ENCODE assay signal across 8 cellular contexts in the genomic region with DNA sequence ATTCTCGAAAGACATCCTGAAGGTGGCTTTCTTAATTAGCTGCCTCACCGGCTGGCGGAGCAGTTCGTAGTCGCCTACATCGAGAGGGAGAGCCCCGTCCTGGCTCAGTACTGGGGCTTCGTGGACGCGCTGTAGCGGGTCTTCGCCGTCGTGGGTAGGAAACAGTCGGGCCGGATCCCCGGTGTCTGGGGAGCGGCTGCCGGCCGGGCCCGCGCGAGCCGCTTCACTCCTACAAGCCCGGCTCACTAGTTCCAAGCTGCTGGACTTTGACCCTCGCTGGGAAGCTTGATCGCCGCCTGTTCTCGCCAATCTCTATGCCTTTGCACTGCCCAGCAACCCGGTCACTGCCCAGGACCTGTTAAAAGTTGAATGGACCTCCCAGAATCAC.
DNase-seq lines count a peak whose midpoint lies in the region; ATAC-seq and TF ChIP-seq lines count a peak whose summit lies in the region.

No MANE protein-coding gene starts in this region.

- H3K27ac ChIP-seq in caudate nucleus (ENCODE audit: low read depth, low read length) (peak overlapping the region; percentile 99), layer of hippocampus (ENCODE audit: low read depth, low read length) (peak overlapping the region; percentile 98)

- no peaks in the 10 kb centered on the region for H3K27me3 ChIP-seq in layer of hippocampus (ENCODE audit: control insufficient read depth, insufficient read depth, low read length)

- DNase-seq in AG09319 (ENCODE audit: extremely low read depth, low read depth), result peak; percentile 3
- DNase-seq in T-helper 22 cell (ENCODE audit: low read depth), result peak; percentile 18
- peak in 27 of 61 donors; percentile 0 to 60 (median 42) for DNase-seq in caudate nucleus (lab: John Stamatoyannopoulos, UW)
- DNase-seq in stimulated activated CD4-positive, alpha-beta T cell treated with anti-CD3 and anti-CD28 coated beads, Interleukin-15, amount 100 ng/mL, for 48 hours (ENCODE audit: low read depth in 2 of 2), result peak; percentile 12 to 16
- no peak for DNase-seq in GDM1 (lab: John Stamatoyannopoulos, UW)

- no peak for TF ChIP-seq CTCF in AG09319 (IDR thresholded peaks at IDR 0.05; ENCODE audit: low read depth, low read length)

- peak; percentile 42 for ATAC-seq in GM19023 (IDR thresholded peaks at IDR 0.05; ENCODE audit: unreplicated experiment)
- peak; percentile 36 for ATAC-seq in HG03196 (IDR thresholded peaks at IDR 0.05; ENCODE audit: unreplicated experiment)
